ENCODE assay signal across 34 cellular contexts in the genomic region with DNA sequence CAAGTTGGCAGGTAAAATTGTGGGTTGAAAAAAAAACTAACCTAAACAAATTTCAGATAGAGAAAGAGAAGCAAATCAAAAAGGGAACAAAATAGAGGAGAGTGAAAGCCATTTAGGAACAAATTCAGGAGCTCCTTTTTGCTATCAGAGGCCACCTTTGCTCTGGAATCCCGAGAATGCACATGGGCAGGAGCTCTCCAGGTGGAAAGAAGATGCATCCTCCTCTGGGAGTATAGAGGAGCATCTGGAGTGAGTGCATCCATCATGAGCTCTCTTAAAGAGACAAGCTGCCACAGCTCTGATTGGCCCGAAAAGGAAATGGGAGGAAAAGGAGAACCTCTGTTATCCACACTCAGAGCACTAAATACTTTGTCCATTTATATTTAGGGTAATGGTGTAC. TPM values are rescaled to one million over a fixed set of nuclear protein-coding genes. Genes with fewer than 3 reads are reported as not detected.
"Had no signal": no experiment of that assay in that cellular context is flagged by ENCODE, and none has a peak within 500 bp of the region (broad histone marks: within the 10 kb centered on the region; RNA-seq: fewer than 3 reads in every experiment).

No MANE protein-coding gene starts in this region.

- H3K4me1 Mint-ChIP-seq: immature natural killer cell; naive thymus-derived CD4-positive, alpha-beta T cell; stimulated activated naive B cell treated with anti-CD40 and anti-IgM and Interleukin-4, amounts not matched to agents 10 μg/mL and 1 μg/mL and 100 μg/mL, for 72 hours had no signal

- H3K27ac Mint-ChIP-seq: immature natural killer cell; naive thymus-derived CD4-positive, alpha-beta T cell; natural killer cell treated with Interleukin-12 subunit alpha and Interleukin-12 subunit beta and Interleukin-15 and Interleukin-18, amount 100 ng/mL, for 72 hours; progenitor cell of endocrine pancreas; stimulated activated naive B cell treated with anti-CD40 and anti-IgM and Interleukin-4, amounts not matched to agents 10 μg/mL and 1 μg/mL and 100 μg/mL, for 72 hours had no signal

- H3K27me3 ChIP-seq: heart left ventricle, hepatocyte, ovary, right atrium auricular region, right lobe of liver, testis, thyroid gland, transverse colon, upper lobe of right lung had no signal

- ATAC-seq: heart left ventricle; mucosa of descending colon; naive thymus-derived CD4-positive, alpha-beta T cell; natural killer cell treated with Interleukin-12 subunit alpha and Interleukin-12 subunit beta and Interleukin-15 and Interleukin-18, amount 100 ng/mL, for 72 hours; right lobe of liver; stimulated activated naive B cell treated with anti-CD40 and anti-IgM and Interleukin-4, amounts not matched to agents 10 μg/mL and 1 μg/mL and 100 μg/mL, for 72 hours; stimulated activated naive CD8-positive, alpha-beta T cell treated with anti-CD3 and anti-CD28 coated beads, Interleukin-15, Interleukin-2, amounts not matched to agents 100 U/mL and 50 U/mL, for 24 hours; upper lobe of right lung had no signal

- H3K4me2 ChIP-seq: hepatocyte, smooth muscle cell had no signal

- H3K4me3 ChIP-seq: heart left ventricle, hepatocyte, left ventricle myocardium inferior, lung, mucosa of descending colon, ovary, right atrium auricular region, right lobe of liver, smooth muscle cell, stomach, testis, thyroid gland, transverse colon, upper lobe of right lung had no signal

- H3K36me3 ChIP-seq: heart left ventricle, left ventricle myocardium inferior, ovary, right atrium auricular region, right lobe of liver, stomach, thyroid gland, transverse colon, upper lobe of right lung had no signal

- H2AFZ ChIP-seq: hepatocyte had no signal

- H3K9me3 Mint-ChIP-seq: natural killer cell treated with Interleukin-12 subunit alpha and Interleukin-12 subunit beta and Interleukin-15 and Interleukin-18, amount 100 ng/mL, for 72 hours had no signal

- FAIRE-seq: islet of Langerhans, kidney, urothelium cell line had no signal

- H3K9me3 ChIP-seq: heart left ventricle, left ventricle myocardium inferior, mucosa of descending colon, ovary, right atrium auricular region, right lobe of liver, stomach, testis, thyroid gland, transverse colon, upper lobe of right lung had no signal

- H3K79me2 ChIP-seq: hepatocyte had no signal

- H3K36me3 Mint-ChIP-seq: immature natural killer cell; naive thymus-derived CD4-positive, alpha-beta T cell; natural killer cell treated with Interleukin-12 subunit alpha and Interleukin-12 subunit beta and Interleukin-15 and Interleukin-18, amount 100 ng/mL, for 72 hours; stimulated activated naive B cell treated with anti-CD40 and anti-IgM and Interleukin-4, amounts not matched to agents 10 μg/mL and 1 μg/mL and 100 μg/mL, for 72 hours had no signal

- DNase-seq: heart left ventricle; immature natural killer cell; kidney; left ventricle myocardium inferior; midbrain; mucosa of descending colon; naive thymus-derived CD4-positive, alpha-beta T cell; ovary; right lobe of liver; stimulated activated CD4-positive, alpha-beta T cell treated with anti-CD3 and anti-CD28 coated beads, Interleukin-1b, Interleukin-23, amount 100 ng/mL, for 48 hours; stimulated activated CD4-positive, alpha-beta T cell treated with anti-CD3 and anti-CD28 coated beads, Interleukin-4, amount 100 ng/mL, for 1 hour; stimulated activated naive B cell treated with anti-CD40 and anti-IgM and Interleukin-4, amounts not matched to agents 10 μg/mL and 1 μg/mL and 100 μg/mL, for 72 hours; stimulated activated naive CD8-positive, alpha-beta T cell treated with anti-CD3 and anti-CD28 coated beads, Interleukin-15, Interleukin-2, amounts not matched to agents 100 U/mL and 50 U/mL, for 24 hours; stomach; testis; thyroid gland; transverse colon; upper lobe of right lung had no signal

- H3K4me1 ChIP-seq: heart left ventricle, left ventricle myocardium inferior, right atrium auricular region, right lobe of liver, stomach, testis, thyroid gland, transverse colon, upper lobe of right lung had no signal

- H3K4me3 Mint-ChIP-seq: immature natural killer cell; naive thymus-derived CD4-positive, alpha-beta T cell; natural killer cell treated with Interleukin-12 subunit alpha and Interleukin-12 subunit beta and Interleukin-15 and Interleukin-18, amount 100 ng/mL, for 72 hours; stimulated activated naive B cell treated with anti-CD40 and anti-IgM and Interleukin-4, amounts not matched to agents 10 μg/mL and 1 μg/mL and 100 μg/mL, for 72 hours had no signal

- H3K27ac ChIP-seq: heart left ventricle, hepatocyte, left ventricle myocardium inferior, ovary, right atrium auricular region, right lobe of liver, stomach, testis, thyroid gland, transverse colon, upper lobe of right lung had no signal

- H3K27me3 Mint-ChIP-seq: progenitor cell of endocrine pancreas had no signal

RNA-seq across cellular contexts. Expression of gene MRGPRX1, which starts 26.3 kb away (rescaled TPM):
- total RNA-seq: heart left ventricle; hepatocyte; kidney; left ventricle myocardium inferior; lower leg skin; lung; mesenteric fat pad; mucosa of descending colon; myocyte; naive thymus-derived CD4-positive, alpha-beta T cell; natural killer cell treated with Interleukin-12 subunit alpha and Interleukin-12 subunit beta and Interleukin-15 and Interleukin-18, amount 100 ng/mL, for 72 hours; omental fat pad; ovary; progenitor cell of endocrine pancreas; pulmonary artery endothelial cell; renal cortical epithelial cell; right atrium auricular region; right lobe of liver; skeletal muscle tissue; smooth muscle cell; stomach; testis; thyroid gland; transverse colon; upper lobe of right lung had no signal
- polyA plus RNA-seq: heart left ventricle; hepatocyte; immature natural killer cell; lung; naive thymus-derived CD4-positive, alpha-beta T cell; neural cell; ovary; smooth muscle cell; stomach had no signal
